In genomic region chr2:101223814-101224231, GRCh38 we compare ENCODE assay signal across 8 cellular contexts. TPM values are rescaled to one million over a fixed set of nuclear protein-coding genes. Genes with fewer than 3 reads are reported as not detected.
DNase-seq lines count a peak whose midpoint lies in the region; ATAC-seq, FAIRE-seq and TF ChIP-seq lines count a peak whose summit lies in the region.

No MANE protein-coding gene starts in this region.

- H3K9me3 ChIP-seq in SU-DHL-6 (ENCODE audit: insufficient read depth, low read length) (no peaks in the 10 kb centered on the region), K562 (replicated peaks; ENCODE audit: control insufficient read depth, insufficient read depth, low read depth, low read length) (no peaks in the 10 kb centered on the region; the same call in 1 of the 2 replicates)

- no peaks in the 10 kb centered on the region for H3K9me2 ChIP-seq in SU-DHL-6 (replicated peaks; ENCODE audit: insufficient read depth, low read length)

- no peaks in the 10 kb centered on the region for H3K27me3 Mint-ChIP-seq in chondrocyte (ENCODE audit: low read depth)

- CTCF ChIA-PET in K562 (lab: Yijun Ruan, JAX; ENCODE audit: low intra/inter-chr PET ratio) = no interaction called here

- TF ChIP-seq CTCF in SU-DHL-6 (IDR thresholded peaks at IDR 0.05; ENCODE audit: insufficient read depth, low read length, poor library complexity, severe bottlenecking) (no peak), K562 (IDR thresholded peaks at IDR 0.05 in 2 of 3, conservative IDR thresholded peaks at IDR 0.05 in 1 of 3; ENCODE audit: insufficient read depth in 2 of 3, low read depth in 1 of 3, low read length in 3 of 3) (no peak), chondrocyte (IDR thresholded peaks at IDR 0.05) (no peak)

- 57% methylated on average over 7 of the region's 7 CpGs for WGBS in K562 (ENCODE audit: insufficient coverage, low coverage, missing lambda C conversion rate)

- no peak for TF ChIP-seq POLR2A in K562 (conservative IDR thresholded peaks at IDR 0.05)

- no peaks in the 10 kb centered on the region for H3K36me3 ChIP-seq in SU-DHL-6 (ENCODE audit: low read length)
- H3K36me3 ChIP-seq in K562 (ENCODE audit: control insufficient read depth, insufficient read depth, low read length) = no peaks in the 10 kb centered on the region

- H4K20me1 ChIP-seq in SU-DHL-6 (ENCODE audit: low read depth, low read length) = no peaks in the 10 kb centered on the region
- no peaks in the 10 kb centered on the region for H4K20me1 ChIP-seq in K562 (replicated peaks; ENCODE audit: control insufficient read depth, insufficient read depth, low read length)

- no peak for FAIRE-seq in K562 (lab: Jason Lieb, UNC)

- H3K9ac ChIP-seq in SU-DHL-6 (ENCODE audit: low read length) (peak overlapping the region; percentile 27), K562 (ENCODE audit: insufficient read depth in 1 of 2, low read depth in 2 of 2, low read length in 2 of 2) (no peak overlapping the region)

- H3K27me3 ChIP-seq in SU-DHL-6 (ENCODE audit: low read length) (no peaks in the 10 kb centered on the region), K562 (ENCODE audit: control insufficient read depth in 2 of 2, insufficient read depth in 2 of 2, low read length in 2 of 2) (no peaks in the 10 kb centered on the region)

- no peaks in the 10 kb centered on the region for H3K79me2 ChIP-seq in SU-DHL-6 (ENCODE audit: insufficient read depth, low read length)
- H3K79me2 ChIP-seq in K562 (ENCODE audit: control insufficient read depth, insufficient read depth, low read length) = no peaks in the 10 kb centered on the region

- peak overlapping the region; percentile 81 for H3K27ac ChIP-seq in SU-DHL-6 (ENCODE audit: low read depth, low read length)
- no peak overlapping the region; the same call in 2 of the 3 replicates for H3K27ac ChIP-seq in K562 (ENCODE audit: extremely low read depth, low read depth, low read length)

- peak overlapping the region; percentile 51 for H3K4me2 ChIP-seq in SU-DHL-6 (ENCODE audit: low read depth, low read length, poor library complexity, severe bottlenecking)
- H3K4me2 ChIP-seq in K562 (ENCODE audit: insufficient read depth, low read length) = peak overlapping the region; percentile 11; the same call in 1 of the 2 replicates

- no TSS peak for BruUV-seq in K562 (replicated peaks; lab: Mats Ljungman, UMichigan)

- H3K36me3 Mint-ChIP-seq in chondrocyte (ENCODE audit: low read depth) = no peaks in the 10 kb centered on the region

- H3K4me1 Mint-ChIP-seq in chondrocyte (ENCODE audit: low read depth) = no peaks in the 10 kb centered on the region

- no peaks in the 10 kb centered on the region for H3K9me1 ChIP-seq in K562 (ENCODE audit: control insufficient read depth, insufficient read depth, low read length)

- H3K9me3 Mint-ChIP-seq in chondrocyte (ENCODE audit: low read depth) = no peaks in the 10 kb centered on the region

- H3K4me3 ChIP-seq in SU-DHL-6 (ENCODE audit: insufficient read depth, low read length, poor library complexity, severe bottlenecking) = no peak overlapping the region
- no peak overlapping the region for H3K4me3 ChIP-seq in K562

- peak; percentile 3 for DNase-seq in NK-92 treated with Interleukin-12 subunit alpha and Interleukin-12 subunit beta, amount 100 ng/mL, for 24 hours (lab: John Stamatoyannopoulos, UW)
- DNase-seq in NK-92 (lab: John Stamatoyannopoulos, UW; ENCODE audit: unreplicated experiment) (no peak), K562 (ENCODE audit: extremely low read depth in 1 of 4, low spot score in 3 of 4) (no peak), HuH-7.5 (ENCODE audit: low spot score) (no peak), NCI-H1105 treated with DMSO at 0.1 percent for 48 hours (lab: John Stamatoyannopoulos, UW) (no peak), chondrocyte (ENCODE audit: low spot score) (no peak)

- no peak overlapping the region for H3K4me3 Mint-ChIP-seq in chondrocyte (ENCODE audit: unreplicated experiment)

- ATAC-seq in HG03135 (IDR thresholded peaks at IDR 0.05; ENCODE audit: unreplicated experiment) (peak; percentile 99), K562 (peak; percentile 27; the same call in 2 of the 3 replicates)

- no peak for TF ChIP-seq RAD21 in K562 (CRISPR knock-in tag; conservative IDR thresholded peaks at IDR 0.05 in 1 of 2, IDR thresholded peaks at IDR 0.05 in 1 of 2)

- in situ Hi-C loops in K562 (cut with MboI) = no loop called here

- H2AFZ ChIP-seq in SU-DHL-6 (ENCODE audit: low read depth, low read length, severe bottlenecking) = no peak overlapping the region
- H2AFZ ChIP-seq in K562 (ENCODE audit: low read depth, low read length) = peak overlapping the region; percentile 34

- intact Hi-C loops in K562 (cut with micrococcal nuclease) = no loop called here

- H3F3A ChIP-seq in SU-DHL-6 (ENCODE audit: insufficient read depth) = peaks cover 8% of the 10 kb centered on the region; the same call in 1 of the 2 replicates

- TF ChIP-seq EP300 in K562 (IDR thresholded peaks at IDR 0.05; ENCODE audit: low read length) = no peak

- H3K27ac Mint-ChIP-seq in chondrocyte (ENCODE audit: unreplicated experiment) = no peak overlapping the region

- peaks cover 5 to 9% of the 10 kb centered on the region in 2 experiments; a peak in 3 of 5 replicates for H3K4me1 ChIP-seq in K562 (replicated peaks in 1 of 2; ENCODE audit: control insufficient read depth in 2 of 2, insufficient read depth in 2 of 2, low read length in 2 of 2)

- POLR2A ChIA-PET in K562 (lab: Yijun Ruan, JAX) = no interaction called here

TF ChIP-seq in K562, 482 proteins besides CTCF, POLR2A, EP300 and RAD21:
- TF ChIP-seq NRF1 (conservative IDR thresholded peaks at IDR 0.05 in 1 of 2, IDR thresholded peaks at IDR 0.05 in 1 of 2) = peak; percentile 24 to 34; a peak in 2 of 4 replicates
- TF ChIP-seq, protein P1, sequence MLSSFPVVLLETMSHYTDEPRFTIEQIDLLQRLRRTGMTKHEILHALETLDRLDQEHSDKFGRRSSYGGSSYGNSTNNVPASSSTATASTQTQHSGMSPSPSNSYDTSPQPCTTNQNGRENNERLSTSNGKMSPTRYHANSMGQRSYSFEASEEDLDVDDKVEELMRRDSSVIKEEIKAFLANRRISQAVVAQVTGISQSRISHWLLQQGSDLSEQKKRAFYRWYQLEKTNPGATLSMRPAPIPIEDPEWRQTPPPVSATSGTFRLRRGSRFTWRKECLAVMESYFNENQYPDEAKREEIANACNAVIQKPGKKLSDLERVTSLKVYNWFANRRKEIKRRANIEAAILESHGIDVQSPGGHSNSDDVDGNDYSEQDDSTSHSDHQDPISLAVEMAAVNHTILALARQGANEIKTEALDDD (IDR thresholded peaks at IDR 0.05) = peak; percentile 50; the same call in 1 of the 2 replicates
- no peak for TF ChIP-seq ETV1 (tag; conservative IDR thresholded peaks at IDR 0.05; ENCODE audit: low read depth)
- TF ChIP-seq EZH2 (IDR thresholded peaks at IDR 0.05; ENCODE audit: borderline replicate concordance, low read depth, low read length) = no peak

RNA-seq across cellular contexts. Expression of gene CNOT11, which starts 28.9 kb away (rescaled TPM):
- total RNA-seq in K562 (2011; cell fraction: chromatin; rRNA removed; ENCODE audit: low replicate concordance) = 56.3 and 58.9 TPM in 2 replicates
- 33.7 and 34.5 TPM in 2 replicates for total RNA-seq in K562 (2011; cell fraction: nucleolus; rRNA removed)
- 34.8 and 41.8 TPM in 2 replicates for total RNA-seq in K562 (2011; cell fraction: nucleoplasm; rRNA removed)
- 44.2 and 59.8 TPM in 2 replicates for total RNA-seq in K562 (2014; rRNA removed)
- total RNA-seq in K562 (2014; rRNA removed; fragmentation: Illumina TruSeq; extraction: Trizol) = 64.2 and 70.6 TPM in 2 replicates
- 91.9 and 92.9 TPM in 2 replicates for total RNA-seq in K562 (2015; rRNA removed; fragmentation: Illumina TruSeq; extraction: Trizol)
- 61.5 and 66.2 TPM in 2 replicates for total RNA-seq in K562 (2021)
- 89.1 and 105 TPM in 2 replicates for polyA plus RNA-seq in K562 (2011; rRNA removed)
- 53.5 and 79.9 TPM in 2 replicates for polyA plus RNA-seq in K562 (2011; cell fraction: cytosol; rRNA removed)
- polyA plus RNA-seq in K562 (2011; cell fraction: nucleus; rRNA removed) = 150 and 160 TPM in 2 replicates
- 41.6 and 49.2 TPM in 2 replicates for polyA plus RNA-seq in K562 (2012)
- polyA plus RNA-seq in K562 (2014; fragmentation: Illumina TruSeq; extraction: Trizol) = 114 and 163 TPM in 2 replicates
- 10 to 100 TPM; 12.7 to 13.2 TPM for polyA plus RNA-seq in K562 (2014; fragmentation: Nextera tagmentation; extraction: Ambion mirVana)
- 54.2 and 62.2 TPM in 2 replicates for polyA plus RNA-seq in K562 (2014; rRNA removed)
- 84.0 and 119 TPM in 2 replicates for polyA minus RNA-seq in K562 (2011; rRNA and poly(A)+ RNA removed)
- polyA minus RNA-seq in K562 (2011; cell fraction: cytosol; rRNA and poly(A)+ RNA removed) = 43.2 and 58.7 TPM in 2 replicates
- 18.7 and 22.2 TPM in 2 replicates for polyA minus RNA-seq in K562 (2011; cell fraction: nucleus; rRNA and poly(A)+ RNA removed)
- total RNA-seq in chondrocyte = 28.5 to 37.4 TPM (median 31.3 TPM) in 3 replicates
